ENCODE assay signal across 9 cellular contexts in genomic region chr4:6199344-6199921, GRCh38. TPM values are rescaled to one million over a fixed set of nuclear protein-coding genes. Genes with fewer than 3 reads are reported as not detected.
DNase-seq lines count a peak whose midpoint lies in the region; ATAC-seq, FAIRE-seq and TF ChIP-seq lines count a peak whose summit lies in the region.
"Had no signal": no experiment of that assay in that cellular context is flagged by ENCODE, and none has a peak within 500 bp of the region (broad histone marks: within the 10 kb centered on the region; RNA-seq: fewer than 3 reads in every experiment).

No MANE protein-coding gene starts in this region.

- H3K27me3 Mint-ChIP-seq in GM23338 (ENCODE audit: insufficient read depth, low read depth, poor library complexity) = peaks cover 18% of the 10 kb centered on the region
- H3K27me3 Mint-ChIP-seq in naive thymus-derived CD4-positive, alpha-beta T cell = peaks cover 36 to 64% (median 45%) of the 10 kb centered on the region in 5 donors

- H2AFZ ChIP-seq in GM23338 = peak overlapping the region; percentile 80; the same call in 1 of the 2 replicates

- ATAC-seq in A549 (no peak; a peak in 1 of 6 replicates), GM23338 (no peak), GM19467 (IDR thresholded peaks at IDR 0.05; ENCODE audit: unreplicated experiment) (no peak), HG03175 (IDR thresholded peaks at IDR 0.05; ENCODE audit: unreplicated experiment) (no peak), GM19324 (IDR thresholded peaks at IDR 0.05; ENCODE audit: low FRiP score, unreplicated experiment) (no peak), GM18867 (IDR thresholded peaks at IDR 0.05; ENCODE audit: unreplicated experiment) (no peak)
- ATAC-seq in naive thymus-derived CD4-positive, alpha-beta T cell = no peak

- no peak for TF ChIP-seq EP300 in A549 (IDR thresholded peaks at IDR 0.05)

- peaks cover 13% of the 10 kb centered on the region for H3K27me3 ChIP-seq in GM23338 (ENCODE audit: insufficient read depth)
- H3K27me3 ChIP-seq in naive thymus-derived CD4-positive, alpha-beta T cell (ENCODE audit: control insufficient read depth in 2 of 2, insufficient read depth in 2 of 2, low read length in 2 of 2) = peaks cover 0 to 6% of the 10 kb centered on the region in 2 donors

- H3K4me1 ChIP-seq in A549 = peaks cover 15% of the 10 kb centered on the region
- H3K4me1 ChIP-seq in GM23338 (ENCODE audit: insufficient read depth) = peaks cover 31% of the 10 kb centered on the region
- peaks cover 8 to 30% of the 10 kb centered on the region in 2 donors for H3K4me1 ChIP-seq in naive thymus-derived CD4-positive, alpha-beta T cell (ENCODE audit: control insufficient read depth in 2 of 2, insufficient read depth in 2 of 2, low read length in 2 of 2)

- 0 out of 2 replicates have a peak, but pooled peaks cover 4% of the 10 kb centered on the region for H3F3A ChIP-seq in GM23338 (replicated peaks; ENCODE audit: low read depth)

- H3K9me3 ChIP-seq in A549 = no peaks in the 10 kb centered on the region; the same call in 2 of the 3 replicates
- no peaks in the 10 kb centered on the region for H3K9me3 ChIP-seq in naive thymus-derived CD4-positive, alpha-beta T cell (ENCODE audit: control insufficient read depth in 2 of 3, low read length in 3 of 3)

- no peaks in the 10 kb centered on the region for H3K9me2 ChIP-seq in GM23338 (ENCODE audit: insufficient read depth)

- peaks cover 8% of the 10 kb centered on the region; the same call in 1 of the 2 replicates for H3K79me2 ChIP-seq in GM23338 (replicated peaks; ENCODE audit: insufficient read depth)

- no peak for TF ChIP-seq POLR2A in A549 (IDR thresholded peaks at IDR 0.05; ENCODE audit: low read length)

- H4K20me1 ChIP-seq in GM23338 (replicated peaks; ENCODE audit: insufficient read depth) = peaks cover 7% of the 10 kb centered on the region; the same call in 1 of the 2 replicates

- no peaks in the 10 kb centered on the region for H3K36me3 Mint-ChIP-seq in GM23338 (ENCODE audit: low read depth)
- H3K36me3 Mint-ChIP-seq in naive thymus-derived CD4-positive, alpha-beta T cell = peaks cover 0 to 8% (median 0%) of the 10 kb centered on the region in 5 donors

- H3K4me1 Mint-ChIP-seq in GM23338 = peaks cover 41% of the 10 kb centered on the region
- H3K4me1 Mint-ChIP-seq in naive thymus-derived CD4-positive, alpha-beta T cell = peaks cover 5 to 28% (median 17%) of the 10 kb centered on the region in 7 donors

- POLR2A ChIA-PET in A549 (lab: Yijun Ruan, JAX) = no interaction called here
- POLR2A ChIA-PET in naive thymus-derived CD4-positive, alpha-beta T cell (lab: Charles Lee) = no interaction called here

- H3K4me3 ChIP-seq in A549 (peak overlapping the region; percentile 62), GM23338 (peak overlapping the region; percentile 79)
- peak overlapping the region; percentile 38 for H3K4me3 ChIP-seq in naive thymus-derived CD4-positive, alpha-beta T cell (ENCODE audit: low read length)

- TF ChIP-seq CTCF in A549 (IDR thresholded peaks at IDR 0.05) (no peak), GM23338 (conservative IDR thresholded peaks at IDR 0.05; ENCODE audit: low read depth in 2 of 2) (no peak)

- WGBS in A549 (ENCODE audit: missing lambda C conversion rate) = no CpG with 5 or more reads among the region's 60 CpGs

- intact Hi-C loops in naive thymus-derived CD4-positive, alpha-beta T cell (cut with micrococcal nuclease) = no loop called here

- H3K27ac Mint-ChIP-seq in GM23338 = no peak overlapping the region
- peak overlapping the region in 1 of 9 donors; percentile 76 for H3K27ac Mint-ChIP-seq in naive thymus-derived CD4-positive, alpha-beta T cell

- H3K27ac ChIP-seq in A549 (no peak overlapping the region), GM23338 (ENCODE audit: low read depth) (no peak overlapping the region)
- H3K27ac ChIP-seq in naive thymus-derived CD4-positive, alpha-beta T cell (ENCODE audit: low read depth, low read length) = no peak overlapping the region
- H3K27ac ChIP-seq: HL-60 had no signal

- TF ChIP-seq RAD21 in A549 (conservative IDR thresholded peaks at IDR 0.05 in 1 of 2, IDR thresholded peaks at IDR 0.05 in 1 of 2) = no peak

- H3K4me2 ChIP-seq in A549 = peak overlapping the region; percentile 99
- H3K4me2 ChIP-seq in GM23338 = peak overlapping the region; percentile 91

- no peak for FAIRE-seq in A549 (lab: Jason Lieb, UNC)

- H3K4me3 Mint-ChIP-seq in GM23338 = peak overlapping the region; percentile 76
- peak overlapping the region in 8 of 10 donors; percentile 39 to 89 (median 64) for H3K4me3 Mint-ChIP-seq in naive thymus-derived CD4-positive, alpha-beta T cell

- peak in 1 of 2 experiments; percentile 19 for DNase-seq in A549 (ENCODE audit: low read depth in 1 of 2, low spot score in 1 of 2)
- DNase-seq in GM23338 (ENCODE audit: low spot score) = peak; percentile 76
- DNase-seq in activated gamma-delta T cell (lab: John Stamatoyannopoulos, UW) = peak; percentile 49
- DNase-seq in naive thymus-derived CD4-positive, alpha-beta T cell = peak in 1 of 9 donors; percentile 43

- H3K9me3 Mint-ChIP-seq in GM23338 = peaks cover 7% of the 10 kb centered on the region; the same call in 2 of the 3 replicates
- peaks cover 0 to 20% (median 7%) of the 10 kb centered on the region in 11 donors for H3K9me3 Mint-ChIP-seq in naive thymus-derived CD4-positive, alpha-beta T cell

- H3K36me3 ChIP-seq in GM23338 (ENCODE audit: insufficient read depth) = no peaks in the 10 kb centered on the region
- H3K36me3 ChIP-seq in naive thymus-derived CD4-positive, alpha-beta T cell (ENCODE audit: control insufficient read depth in 2 of 3, insufficient read depth in 3 of 3, low read length in 3 of 3) = no peaks in the 10 kb centered on the region

- CTCF ChIA-PET in A549 (lab: Yijun Ruan, JAX) = no interaction called here
- CTCF ChIA-PET in naive thymus-derived CD4-positive, alpha-beta T cell (lab: Charles Lee) = no interaction called here

TF ChIP-seq in A549, 52 proteins besides CTCF, POLR2A, EP300 and RAD21 (continues in another document):
- TF ChIP-seq HMGXB4 (CRISPR knock-in tag; IDR thresholded peaks at IDR 0.05; ENCODE audit: borderline replicate concordance) (no peak), ELK1 (IDR thresholded peaks at IDR 0.05; ENCODE audit: low read depth, low read length) (no peak), RARB (CRISPR knock-in tag; IDR thresholded peaks at IDR 0.05) (no peak)

TF ChIP-seq in GM23338, 12 proteins besides CTCF, POLR2A, EP300 and RAD21:
- TF ChIP-seq EZH2 (IDR thresholded peaks at IDR 0.05; ENCODE audit: low read depth, unreplicated experiment) = no peak
- TF ChIP-seq POLR2AphosphoS5 (IDR thresholded peaks at IDR 0.05; ENCODE audit: low read depth) = no peak

RNA-seq across cellular contexts. Expression of gene JAKMIP1, which starts 0.9 kb away (rescaled TPM):
- polyA plus RNA-seq in A549 (2011; rRNA removed) = not detected in 2 replicates
- polyA plus RNA-seq in A549 (2012; cell fraction: cytosol; rRNA removed) = not detected in 2 replicates
- 0.05 TPM in 1 of 2 replicates, not detected in the other for polyA plus RNA-seq in A549 (2012; cell fraction: nucleus; rRNA removed)
- not detected in 3 replicates for polyA plus RNA-seq in A549 (2017; fragmentation: RNase III; extraction: RNeasy Plus Mini Kit Qiagen cat#74134 plus additional on column Dnase treatment)
- not detected in 2 replicates for polyA minus RNA-seq in A549 (2011; rRNA and poly(A)+ RNA removed)
- 5.1 and 5.9 TPM in 2 replicates for total RNA-seq in GM23338 (2014; rRNA removed; shearing (Covaris generic))
- 4.6 and 5.5 TPM in 2 replicates for polyA plus RNA-seq in GM23338 (2016; fragmentation: Nextera tagmentation; extraction: Ambion mirVana)
- total RNA-seq in naive thymus-derived CD4-positive, alpha-beta T cell = 10 to 100 TPM in 1 of 5 experiments, 1 to 10 TPM in 1, under 1 TPM in 1, not detected in 2; 0.66 to 15.3 (median 4.1) TPM
- under 1 TPM in 1 of 2 donors, not detected in 1; 0.21 TPM for polyA plus RNA-seq in naive thymus-derived CD4-positive, alpha-beta T cell
